In the genomic region with DNA sequence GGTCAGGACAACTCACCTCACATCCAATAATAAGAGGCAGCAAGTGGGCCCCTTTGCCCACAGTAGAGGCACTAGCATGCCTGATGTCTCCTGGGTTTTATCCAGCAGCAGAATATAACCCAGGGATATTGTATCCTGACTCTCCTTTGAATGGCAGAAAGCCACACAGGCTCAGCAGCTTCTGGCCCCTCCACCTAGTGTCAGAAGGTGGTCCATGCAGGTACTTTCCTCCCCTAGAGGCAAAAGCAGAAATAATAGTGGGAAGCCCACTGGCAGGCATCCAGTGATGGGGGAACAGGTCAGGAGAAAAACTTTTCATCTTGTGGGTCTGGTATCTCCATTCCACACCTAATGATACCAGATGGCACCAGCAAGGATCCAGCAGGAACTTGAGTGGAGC, we compare ENCODE assay signal across 29 cellular contexts.
A peak's percentile ranks its signal among the peaks of the same experiment; 100 is the strongest.
DNase-seq lines count a peak whose midpoint lies in the region; ATAC-seq and TF ChIP-seq lines count a peak whose summit lies in the region.
"Had no signal": no experiment of that assay in that cellular context is flagged by ENCODE, and none has a peak within 500 bp of the region (broad histone marks: within the 10 kb centered on the region; RNA-seq: fewer than 3 reads in every experiment).

No MANE protein-coding gene starts in this region.

- no peak overlapping the region for H2BK120ac ChIP-seq in H9 (ENCODE audit: low read depth, low read length, poor library complexity, severe bottlenecking)

- no peak overlapping the region for H2BK12ac ChIP-seq in H9 (ENCODE audit: insufficient read length, low read depth, low read length)

- no peaks in the 10 kb centered on the region for H3K79me2 ChIP-seq in H9 (ENCODE audit: insufficient read depth, low read length)
- no peaks in the 10 kb centered on the region for H3K79me2 ChIP-seq in PC-3 (ENCODE audit: low read length)

- H3T11ph ChIP-seq in H9 (ENCODE audit: low read length): no peak overlapping the region

- peaks cover 7 to 13% of the 10 kb centered on the region in 2 experiments; a peak in 4 of 5 replicates for H3K9me3 Mint-ChIP-seq in H9

- intact Hi-C loops in PC-3 (cut with micrococcal nuclease): no loop called here
- intact Hi-C loops in A673 (cut with micrococcal nuclease; ENCODE audit: unreplicated experiment): no loop called here

- H3K9ac ChIP-seq in H9 (ENCODE audit: extremely low read depth, insufficient read length, low read length) (no peak overlapping the region), PC-3 (ENCODE audit: low read length) (no peak overlapping the region)

- H2AK5ac ChIP-seq in H9 (ENCODE audit: insufficient read length, low read length): no peak overlapping the region

- H3K27me3 Mint-ChIP-seq in H9 (ENCODE audit: low read depth): no peaks in the 10 kb centered on the region
- H3K27me3 Mint-ChIP-seq: CD4-positive, alpha-beta T cell; effector memory CD8-positive, alpha-beta T cell had no signal

- no peaks in the 10 kb centered on the region for H3K79me1 ChIP-seq in H9 (ENCODE audit: insufficient read depth, low read depth, low read length, poor library complexity, severe bottlenecking)

- CTCF ChIA-PET in PC-3 (lab: Charles Lee): no interaction called here
- CTCF ChIA-PET in A673 (lab: Charles Lee): no interaction called here

- peaks cover 0 to 9% (median 2%) of the 10 kb centered on the region in 3 experiments; a peak in 3 of 7 replicates for H3K36me3 Mint-ChIP-seq in H9 (ENCODE audit: insufficient read depth in 1 of 3, low read depth in 3 of 3)

- ATAC-seq in PC-3 (no peak), GM21528 (IDR thresholded peaks at IDR 0.05; ENCODE audit: low FRiP score, unreplicated experiment) (no peak), HG02885 (IDR thresholded peaks at IDR 0.05; ENCODE audit: poor library complexity, unreplicated experiment) (no peak)
- ATAC-seq: effector memory CD8-positive, alpha-beta T cell; gastrocnemius medialis had no signal

- no peak overlapping the region for H2BK15ac ChIP-seq in H9 (ENCODE audit: low read depth, low read length)

- no peak overlapping the region for H3K4ac ChIP-seq in H9 (ENCODE audit: low read depth, low read length)

- DNase-seq in GM06990 (ENCODE audit: extremely low read depth, insufficient read length): no peak
- peak; percentile 62 for DNase-seq in H9
- no peak for DNase-seq in PC-3
- DNase-seq in islet precursor cell: peak; percentile 62
- DNase-seq in A673 (ENCODE audit: low spot score): no peak
- DNase-seq in central memory CD4-positive, alpha-beta T cell: no peak
- DNase-seq: activated CD4-positive, alpha-beta T cell treated with anti-CD3 and anti-CD28 coated beads, Interleukin-2, amount 50 U/mL, for 48 hours; activated CD4-positive, CD25-positive, alpha-beta regulatory T cell; activated CD8-positive, alpha-beta memory T cell treated with anti-CD3 and anti-CD28 coated beads, Interleukin-2, amount 50 U/mL, for 48 hours; activated gamma-delta T cell treated with Interleukin-2 at 50 U/mL for 16 hours; brain microvascular endothelial cell; CD4-positive, alpha-beta T cell; DMS153; effector memory CD8-positive, alpha-beta T cell; esophagus squamous epithelium; gastrocnemius medialis; HCEC 1CT; hypothalamus; kidney glomerular epithelial cell; mammary epithelial cell; NCI-H1092; NCI-H1930; nucleus accumbens; stimulated activated CD4-positive, alpha-beta T cell treated with anti-CD3 and anti-CD28 coated beads, Interleukin-4, amount 100 ng/mL, for 24 hours; stimulated activated naive CD4-positive, alpha-beta T cell treated with Interleukin-2 at 50 U/mL for 16 hours; T1000 had no signal

- BruUV-seq in PC-3 (replicated peaks; lab: Mats Ljungman, UMichigan): no TSS peak
- BruUV-seq in A673 (replicated peaks; lab: Mats Ljungman, UMichigan): no TSS peak

- H3K4me1 ChIP-seq in H9 (ENCODE audit: insufficient read depth, low read length) (no peaks in the 10 kb centered on the region), PC-3 (ENCODE audit: insufficient read depth, low read length) (no peaks in the 10 kb centered on the region), A673 (ENCODE audit: insufficient read depth, low read length, poor library complexity, severe bottlenecking) (no peaks in the 10 kb centered on the region)
- H3K4me1 ChIP-seq: esophagus squamous epithelium, gastrocnemius medialis, right atrium auricular region had no signal

- no peaks in the 10 kb centered on the region for H3K36me3 ChIP-seq in GM06990 (ENCODE audit: control insufficient read depth, insufficient read depth, low read length)
- H3K36me3 ChIP-seq in PC-3 (ENCODE audit: low read depth, low read length): no peaks in the 10 kb centered on the region
- H3K36me3 ChIP-seq in A673 (ENCODE audit: insufficient read depth, low read length, poor library complexity, severe bottlenecking): no peaks in the 10 kb centered on the region
- H3K36me3 ChIP-seq: brain microvascular endothelial cell, esophagus squamous epithelium, gastrocnemius medialis, right atrium auricular region had no signal

- H3K27ac Mint-ChIP-seq in H9: no peak overlapping the region
- H3K27ac Mint-ChIP-seq: CD4-positive, alpha-beta T cell; effector memory CD8-positive, alpha-beta T cell had no signal

- H4K5ac ChIP-seq in H9 (ENCODE audit: insufficient read length, low read depth, low read length): no peak overlapping the region

- H2BK20ac ChIP-seq in H9 (ENCODE audit: low read depth, low read length, poor library complexity, severe bottlenecking): no peak overlapping the region

- no peak overlapping the region for H3K4me3 ChIP-seq in GM06990 (replicated peaks; ENCODE audit: low read depth, low read length)
- H3K4me3 ChIP-seq in PC-3 (ENCODE audit: low read length): no peak overlapping the region
- no peak overlapping the region for H3K4me3 ChIP-seq in A673 (ENCODE audit: low read depth, low read length, poor library complexity, severe bottlenecking)
- H3K4me3 ChIP-seq: esophagus squamous epithelium, gastrocnemius medialis, right atrium auricular region had no signal

- TF ChIP-seq CTCF in GM06990 (IDR thresholded peaks at IDR 0.05; ENCODE audit: insufficient read depth, low read length, poor library complexity, severe bottlenecking): peak; percentile 6
- TF ChIP-seq CTCF in H9 (conservative IDR thresholded peaks at IDR 0.05): peak; percentile 75
- peak; percentile 16; the same call in 1 of the 2 replicates for TF ChIP-seq CTCF in PC-3 (conservative IDR thresholded peaks at IDR 0.05; ENCODE audit: low read depth, low read length)
- no peak for TF ChIP-seq CTCF in A673 (conservative IDR thresholded peaks at IDR 0.05; ENCODE audit: low read depth, low read length)

- H4K8ac ChIP-seq in H9 (replicated peaks; ENCODE audit: insufficient read length, low read depth, low read length): no peak overlapping the region

- H2AFZ ChIP-seq in H9 (ENCODE audit: low read length): no peak overlapping the region
- H2AFZ ChIP-seq in PC-3 (ENCODE audit: low read length): no peak overlapping the region

- H3F3A ChIP-seq in PC-3 (ENCODE audit: low read length, unreplicated experiment): no peaks in the 10 kb centered on the region

- POLR2A ChIA-PET in PC-3 (lab: Charles Lee; ENCODE audit: unreplicated experiment): no interaction called here
- POLR2A ChIA-PET in A673 (lab: Charles Lee; ENCODE audit: low non-redundant PET): no interaction called here

- H3K9me2 ChIP-seq in PC-3 (replicated peaks; ENCODE audit: low read length): no peaks in the 10 kb centered on the region

- no peak overlapping the region for H4K91ac ChIP-seq in H9 (ENCODE audit: insufficient read length, low read depth, low read length)

- H3K9me3 ChIP-seq in H9 (ENCODE audit: control insufficient read depth, low read depth, low read length): no peaks in the 10 kb centered on the region
- no peaks in the 10 kb centered on the region for H3K9me3 ChIP-seq in PC-3 (ENCODE audit: low read length)
- no peaks in the 10 kb centered on the region for H3K9me3 ChIP-seq in A673 (ENCODE audit: low read depth, low read length, poor library complexity, severe bottlenecking)
- H3K9me3 ChIP-seq: gastrocnemius medialis had no signal

- H3K23me2 ChIP-seq in H9 (ENCODE audit: insufficient read length, low read depth, low read length, poor library complexity, severe bottlenecking): no peaks in the 10 kb centered on the region

- no peak overlapping the region for H3K23ac ChIP-seq in H9 (ENCODE audit: insufficient read length, low read depth, low read length)

- H3K4me3 Mint-ChIP-seq in H9: no peak overlapping the region
- H3K4me3 Mint-ChIP-seq: CD4-positive, alpha-beta T cell; effector memory CD8-positive, alpha-beta T cell had no signal

- H3K56ac ChIP-seq in H9 (ENCODE audit: insufficient read length, low read depth, low read length): no peak overlapping the region

- H3K4me1 Mint-ChIP-seq in H9: no peaks in the 10 kb centered on the region

- no peak overlapping the region for H3K14ac ChIP-seq in H9 (ENCODE audit: insufficient read depth, low read length)

- no peak overlapping the region for H2BK5ac ChIP-seq in H9 (ENCODE audit: insufficient read length, low read length)

- H3K27me3 ChIP-seq in GM06990 (replicated peaks; ENCODE audit: control insufficient read depth, insufficient read depth, low read length) (no peaks in the 10 kb centered on the region), H9 (ENCODE audit: insufficient read depth, low read length) (no peaks in the 10 kb centered on the region), PC-3 (ENCODE audit: low read length) (no peaks in the 10 kb centered on the region), A673 (replicated peaks; ENCODE audit: insufficient read depth, low read depth, low read length, poor library complexity) (no peaks in the 10 kb centered on the region)
- H3K27me3 ChIP-seq: brain microvascular endothelial cell, esophagus squamous epithelium, gastrocnemius medialis, right atrium auricular region had no signal

- no peak overlapping the region for H3K18ac ChIP-seq in H9 (ENCODE audit: insufficient read length, low read depth, low read length)

- H3K4me2 ChIP-seq in H9 (ENCODE audit: insufficient read depth, insufficient read length, low read length): no peak overlapping the region
- no peak overlapping the region for H3K4me2 ChIP-seq in PC-3 (ENCODE audit: low read length)

- H3K27ac ChIP-seq in H9 (ENCODE audit: insufficient read length, low read depth, low read length) (no peak overlapping the region), PC-3 (ENCODE audit: low read length) (no peak overlapping the region), A673 (ENCODE audit: low read depth, low read length, poor library complexity, severe bottlenecking) (no peak overlapping the region)
- H3K27ac ChIP-seq: brain microvascular endothelial cell, esophagus squamous epithelium, gastrocnemius medialis, right atrium auricular region had no signal

- H4K20me1 ChIP-seq in H9 (ENCODE audit: control insufficient read depth, insufficient read depth, insufficient read length) (no peaks in the 10 kb centered on the region), PC-3 (ENCODE audit: low read length) (no peaks in the 10 kb centered on the region)

Comparison
In these comparisons a context has a peak if more than half of its experiments do, and no peak if none do; other contexts are left out.
1. DNase-seq: peak in H9 (single experiment) and islet precursor cell (single experiment); none in GM06990 (single experiment), PC-3 (single experiment), A673 (single experiment) and central memory CD4-positive, alpha-beta T cell (single experiment).